ENCODE assay signal across 25 cellular contexts in the genomic region with DNA sequence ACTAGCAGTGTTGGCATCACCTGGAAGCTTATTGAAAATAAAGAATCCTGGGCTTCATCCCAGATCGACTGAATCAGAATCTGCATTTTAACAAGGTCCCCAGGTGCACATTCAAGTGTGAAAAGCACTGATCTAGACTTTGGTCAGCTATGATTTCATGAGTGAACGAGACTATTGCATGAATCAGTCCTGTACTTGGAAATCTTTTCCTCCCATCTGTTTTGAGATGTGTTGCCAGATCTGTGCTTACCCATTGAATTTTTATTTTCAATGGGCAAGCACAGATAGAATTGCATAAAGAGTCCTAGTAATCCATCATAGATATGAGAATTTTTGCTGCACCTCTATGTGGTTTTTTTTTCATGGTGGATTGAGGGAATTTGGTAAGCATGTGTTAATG.
"Had no signal": no experiment of that assay in that cellular context is flagged by ENCODE, and none has a peak within 500 bp of the region (broad histone marks: within the 10 kb centered on the region; RNA-seq: fewer than 3 reads in every experiment).

No MANE protein-coding gene starts in this region.

- H3K4me1 Mint-ChIP-seq: activated CD4-positive, alpha-beta memory T cell treated with anti-CD3 and anti-CD28 coated beads, Interleukin-2, amount 10 ng/mL, durations not matched to agents 7 days and 5 days; activated naive CD4-positive, alpha-beta T cell treated with anti-CD3 and anti-CD28 coated beads, Interleukin-2, amount 50 U/mL, for 24 hours had no signal

- H3K4me1 ChIP-seq: left ventricle myocardium inferior, pancreas, right atrium auricular region, upper lobe of left lung had no signal

- H3K9me3 Mint-ChIP-seq: activated CD4-positive, alpha-beta memory T cell treated with anti-CD3 and anti-CD28 coated beads, Interleukin-2, amount 10 ng/mL, durations not matched to agents 7 days and 5 days; activated CD4-positive, alpha-beta T cell treated with anti-CD3 and anti-CD28 coated beads, Interleukin-2, amount 10 ng/mL, durations not matched to agents 24 days and 14 days; activated naive CD4-positive, alpha-beta T cell treated with anti-CD3 and anti-CD28 coated beads, Interleukin-2, amount 50 U/mL, for 24 hours; activated T-helper 1 cell treated with anti-CD3 and anti-CD28 coated beads, Interleukin-12 subunit alpha, Interleukin-12 subunit beta, Interleukin-2, Interleukin-4 antibody, amounts not matched to agents 30 ng/mL and 10 ng/mL and 1 ng/mL, durations not matched to agents 14 hours and 24 hours and 36 hours; central memory CD8-positive, alpha-beta T cell; natural killer cell treated with Interleukin-12 subunit alpha and Interleukin-12 subunit beta and Interleukin-15 and Interleukin-18, amount 100 ng/mL, for 72 hours had no signal

- H3K27me3 ChIP-seq: hepatocyte, pancreas, right atrium auricular region, upper lobe of left lung had no signal

- H3K36me3 ChIP-seq: pancreas, thoracic aorta had no signal

- H3K27ac ChIP-seq: coronary artery, hepatocyte, left ventricle myocardium inferior, pancreas, psoas muscle, right atrium auricular region, thoracic aorta, upper lobe of left lung had no signal

- ATAC-seq: natural killer cell treated with Interleukin-12 subunit alpha and Interleukin-12 subunit beta and Interleukin-15 and Interleukin-18, amount 100 ng/mL, for 72 hours; pancreas; T-helper 17 cell had no signal

- H3K27me3 Mint-ChIP-seq: activated CD4-positive, alpha-beta memory T cell treated with anti-CD3 and anti-CD28 coated beads, Interleukin-2, amount 10 ng/mL, durations not matched to agents 7 days and 5 days; activated CD4-positive, alpha-beta T cell treated with anti-CD3 and anti-CD28 coated beads, Interleukin-2, amount 10 ng/mL, durations not matched to agents 24 days and 14 days; activated naive CD4-positive, alpha-beta T cell treated with anti-CD3 and anti-CD28 coated beads, Interleukin-2, amount 50 U/mL, for 24 hours; central memory CD8-positive, alpha-beta T cell; natural killer cell treated with Interleukin-12 subunit alpha and Interleukin-12 subunit beta and Interleukin-15 and Interleukin-18, amount 100 ng/mL, for 72 hours; T-helper 17 cell had no signal

- H3K27ac Mint-ChIP-seq: activated CD4-positive, alpha-beta memory T cell treated with anti-CD3 and anti-CD28 coated beads, Interleukin-2, amount 10 ng/mL, durations not matched to agents 7 days and 5 days; activated CD4-positive, alpha-beta T cell treated with anti-CD3 and anti-CD28 coated beads, Interleukin-2, amount 10 ng/mL, durations not matched to agents 24 days and 14 days; activated naive CD4-positive, alpha-beta T cell treated with anti-CD3 and anti-CD28 coated beads, Interleukin-2, amount 50 U/mL, for 24 hours; activated T-helper 1 cell treated with anti-CD3 and anti-CD28 coated beads, Interleukin-12 subunit alpha, Interleukin-12 subunit beta, Interleukin-2, Interleukin-4 antibody, amounts not matched to agents 30 ng/mL and 10 ng/mL and 1 ng/mL, durations not matched to agents 14 hours and 24 hours and 36 hours; natural killer cell treated with Interleukin-12 subunit alpha and Interleukin-12 subunit beta and Interleukin-15 and Interleukin-18, amount 100 ng/mL, for 72 hours; T-helper 17 cell had no signal

- H3K4me2 ChIP-seq: hepatocyte had no signal

- DNase-seq: activated CD4-positive, alpha-beta memory T cell treated with anti-CD3 and anti-CD28 coated beads, Interleukin-2, amount 10 ng/mL, durations not matched to agents 7 days and 5 days; activated gamma-delta T cell treated with Interleukin-2 at 50 U/mL for 16 hours; anterior cingulate cortex; glutamatergic neuron; kidney glomerular epithelial cell; left ventricle myocardium inferior; mammary epithelial cell; midbrain; pancreas; psoas muscle; stimulated activated CD4-positive, alpha-beta T cell treated with anti-CD3 and anti-CD28 coated beads, Interleukin-4, amount 100 ng/mL, for 24 hours; stimulated activated naive CD4-positive, alpha-beta T cell treated with Interleukin-2 at 50 U/mL for 16 hours; SW 1271; T-helper 17 cell; upper lobe of left lung had no signal

- H3K4me3 ChIP-seq: coronary artery, hepatocyte, left ventricle myocardium inferior, pancreas, psoas muscle, right atrium auricular region, thoracic aorta, upper lobe of left lung had no signal

- FAIRE-seq: frontal cortex, pancreas had no signal

- H3K4me3 Mint-ChIP-seq: activated CD4-positive, alpha-beta memory T cell treated with anti-CD3 and anti-CD28 coated beads, Interleukin-2, amount 10 ng/mL, durations not matched to agents 7 days and 5 days; activated CD4-positive, alpha-beta T cell treated with anti-CD3 and anti-CD28 coated beads, Interleukin-2, amount 10 ng/mL, durations not matched to agents 24 days and 14 days; activated naive CD4-positive, alpha-beta T cell treated with anti-CD3 and anti-CD28 coated beads, Interleukin-2, amount 50 U/mL, for 24 hours; activated T-helper 1 cell treated with anti-CD3 and anti-CD28 coated beads, Interleukin-12 subunit alpha, Interleukin-12 subunit beta, Interleukin-2, Interleukin-4 antibody, amounts not matched to agents 30 ng/mL and 10 ng/mL and 1 ng/mL, durations not matched to agents 14 hours and 24 hours and 36 hours; central memory CD8-positive, alpha-beta T cell; natural killer cell treated with Interleukin-12 subunit alpha and Interleukin-12 subunit beta and Interleukin-15 and Interleukin-18, amount 100 ng/mL, for 72 hours; T-helper 17 cell had no signal

- H3K79me2 ChIP-seq: hepatocyte had no signal
